In the genomic region with DNA sequence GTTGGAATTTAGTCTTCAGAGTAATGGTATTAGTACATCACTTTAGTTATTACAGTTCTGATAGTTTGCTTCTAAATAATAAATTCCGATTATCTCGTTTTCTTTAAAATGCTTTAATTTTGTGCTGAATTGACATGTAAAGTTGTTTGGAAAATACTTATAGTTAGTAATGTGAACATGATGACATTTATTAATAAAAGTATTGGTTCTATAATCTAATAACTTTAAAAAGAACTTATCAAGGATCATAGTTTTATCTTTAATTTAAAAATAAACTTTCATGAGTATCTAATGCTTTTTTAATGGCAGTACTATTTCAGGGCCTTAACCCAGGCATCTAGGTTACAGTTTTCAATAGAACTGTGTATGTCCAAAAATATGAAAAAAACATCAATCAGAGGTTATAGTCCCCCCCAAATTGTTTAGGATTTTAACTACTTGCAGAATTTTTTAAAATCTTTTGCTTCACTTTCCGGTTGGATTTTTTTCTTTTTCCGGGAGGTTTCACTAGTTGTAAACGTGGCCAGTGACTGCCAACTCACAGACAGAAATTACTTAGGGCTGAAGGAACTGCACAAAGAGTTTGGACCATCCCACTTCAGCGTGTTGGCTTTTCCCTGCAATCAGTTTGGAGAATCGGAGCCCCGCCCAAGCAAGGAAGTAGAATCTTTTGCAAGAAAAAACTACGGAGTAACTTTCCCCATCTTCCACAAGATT, we compare ENCODE assay signal across 1 cellular context.
A peak's percentile ranks its signal among the peaks of the same experiment; 100 is the strongest.
TF ChIP-seq lines count a peak whose summit lies in the region.

No MANE protein-coding gene starts in this region.

TF ChIP-seq in HCT116, 20 proteins besides CTCF, POLR2A, EP300 and RAD21 (continued from another document):
- TF ChIP-seq ZBTB33 (IDR thresholded peaks at IDR 0.05; ENCODE audit: extremely low read depth, insufficient replicate concordance, low read length) (no peak), POLR2AphosphoS5 (IDR thresholded peaks at IDR 0.05; ENCODE audit: low read depth, low read length) (peak; percentile 82), SIN3A (IDR thresholded peaks at IDR 0.05; ENCODE audit: low read depth) (peak; percentile 37; the same call in 1 of the 2 replicates)
